In genomic region chr15:69760263-69760855, GRCh38 we compare ENCODE assay signal across 9 cellular contexts.
A peak's percentile ranks its signal among the peaks of the same experiment; 100 is the strongest.
DNase-seq lines count a peak whose midpoint lies in the region; ATAC-seq and TF ChIP-seq lines count a peak whose summit lies in the region.
"Had no signal": no experiment of that assay in that cellular context is flagged by ENCODE, and none has a peak within 500 bp of the region (broad histone marks: within the 10 kb centered on the region; RNA-seq: fewer than 3 reads in every experiment).

No MANE protein-coding gene starts in this region.

- no peak overlapping the region for H3K27ac ChIP-seq in CD4-positive, alpha-beta T cell (ENCODE audit: low read depth, low read length)
- H3K27ac ChIP-seq in Karpas-422 (ENCODE audit: low read length) (no peak overlapping the region), muscle layer of duodenum (ENCODE audit: low read length) (peak overlapping the region; percentile 37)

- ATAC-seq in CD4-positive, alpha-beta T cell (ENCODE audit: poor library complexity), result no peak

- peak overlapping the region; percentile 80 for H3K27ac Mint-ChIP-seq in CD4-positive, alpha-beta T cell
- peak overlapping the region; percentile 95 for H3K27ac Mint-ChIP-seq in activated naive CD8-positive, alpha-beta T cell
- no peak overlapping the region for H3K27ac Mint-ChIP-seq in progenitor cell of endocrine pancreas
- H3K27ac Mint-ChIP-seq: nephron had no signal

- intact Hi-C loops in CD4-positive, alpha-beta T cell (cut with DNase I, micrococcal nuclease), result loop anchor here in 1 of 2 experiments (10.0 kb wide), 1 partner anchor 46 kb away; no protein-coding TSS in a partner anchor

- H3K4me3 ChIP-seq in Karpas-422 (ENCODE audit: low read length) (no peak overlapping the region), muscle layer of duodenum (ENCODE audit: low read depth in 1 of 2, low read length in 2 of 2) (no peak overlapping the region)

- H3K27me3 Mint-ChIP-seq in CD4-positive, alpha-beta T cell, result no peaks in the 10 kb centered on the region
- no peaks in the 10 kb centered on the region for H3K27me3 Mint-ChIP-seq in activated naive CD8-positive, alpha-beta T cell
- H3K27me3 Mint-ChIP-seq in progenitor cell of endocrine pancreas, result peaks cover 63% of the 10 kb centered on the region

- H3K9me2 ChIP-seq in Karpas-422 (replicated peaks; ENCODE audit: insufficient read depth, low read length), result no peaks in the 10 kb centered on the region

- H3K4me3 Mint-ChIP-seq in CD4-positive, alpha-beta T cell, result peak overlapping the region; percentile 71
- peak overlapping the region; percentile 74 for H3K4me3 Mint-ChIP-seq in activated naive CD8-positive, alpha-beta T cell
- H3K4me3 Mint-ChIP-seq in progenitor cell of endocrine pancreas (ENCODE audit: low read depth), result no peak overlapping the region
- H3K4me3 Mint-ChIP-seq: nephron had no signal

- peaks cover 85% of the 10 kb centered on the region for H3K4me1 Mint-ChIP-seq in CD4-positive, alpha-beta T cell (ENCODE audit: low read depth)
- H3K4me1 Mint-ChIP-seq in activated naive CD8-positive, alpha-beta T cell (ENCODE audit: low read depth), result peaks cover 81% of the 10 kb centered on the region
- H3K4me1 Mint-ChIP-seq in progenitor cell of endocrine pancreas (ENCODE audit: low read depth), result no peaks in the 10 kb centered on the region

- H3K79me2 ChIP-seq in Karpas-422 (ENCODE audit: low read length), result no peaks in the 10 kb centered on the region

- H3K4me1 ChIP-seq in Karpas-422 (ENCODE audit: low read length) (peaks cover 52% of the 10 kb centered on the region), muscle layer of duodenum (ENCODE audit: control insufficient read depth in 1 of 2, insufficient read depth in 2 of 2, low read length in 2 of 2) (peaks cover 0 to 4% of the 10 kb centered on the region in 2 donors)

- no peaks in the 10 kb centered on the region for H3K9me3 Mint-ChIP-seq in CD4-positive, alpha-beta T cell
- H3K9me3 Mint-ChIP-seq in activated naive CD8-positive, alpha-beta T cell (ENCODE audit: low read depth), result peaks cover 5% of the 10 kb centered on the region
- no peaks in the 10 kb centered on the region for H3K9me3 Mint-ChIP-seq in progenitor cell of endocrine pancreas (ENCODE audit: low read depth)
- H3K9me3 Mint-ChIP-seq: nephron had no signal

- H3K9me3 ChIP-seq in CD4-positive, alpha-beta T cell (ENCODE audit: control insufficient read depth, low read length), result no peaks in the 10 kb centered on the region
- H3K9me3 ChIP-seq in Karpas-422 (ENCODE audit: low read length) (no peaks in the 10 kb centered on the region), muscle layer of duodenum (ENCODE audit: control insufficient read depth in 1 of 2, low read length in 2 of 2) (no peaks in the 10 kb centered on the region)

- no peak overlapping the region for H3K9ac ChIP-seq in Karpas-422 (ENCODE audit: low read length)

- DNase-seq in CD4-positive, alpha-beta T cell, result no peak
- peak; percentile 39 for DNase-seq in Karpas-422
- no peak for DNase-seq in occipital lobe (lab: John Stamatoyannopoulos, UW)
- no peak for DNase-seq in OCI-M2 (lab: John Stamatoyannopoulos, UW; ENCODE audit: unreplicated experiment)
- DNase-seq in progenitor cell of endocrine pancreas (ENCODE audit: low spot score, unreplicated experiment), result no peak
- DNase-seq in H4 (ENCODE audit: low spot score), result no peak

- H3K4me2 ChIP-seq in Karpas-422 (ENCODE audit: low read depth, low read length, poor library complexity, severe bottlenecking), result no peak overlapping the region

- H4K20me1 ChIP-seq in Karpas-422 (ENCODE audit: insufficient read depth, low read depth, low read length), result no peaks in the 10 kb centered on the region

- POLR2A ChIA-PET in CD4-positive, alpha-beta T cell (lab: Charles Lee), result interaction anchor here (0.9 to 10.5 kb wide), 10 partner anchors 9 to 732 kb away, joined by 3 to 160 read pairs (median 5); partner anchors contain the start of gene TLE3

- TF ChIP-seq CTCF in CD4-positive, alpha-beta T cell (IDR thresholded peaks at IDR 0.05), result no peak
- TF ChIP-seq CTCF in progenitor cell of endocrine pancreas (IDR thresholded peaks at IDR 0.05; ENCODE audit: unreplicated experiment), result no peak

- H2AFZ ChIP-seq in Karpas-422 (ENCODE audit: low read length), result 0 out of 2 replicates have a peak overlapping the region, but pooled peaks have one; percentile 0

- H3K36me3 ChIP-seq in Karpas-422 (ENCODE audit: insufficient read depth, low read length) (no peaks in the 10 kb centered on the region), muscle layer of duodenum (ENCODE audit: control insufficient read depth in 1 of 2, insufficient read depth in 2 of 2, low read length in 2 of 2) (no peaks in the 10 kb centered on the region)

- no peaks in the 10 kb centered on the region for H3K36me3 Mint-ChIP-seq in CD4-positive, alpha-beta T cell (ENCODE audit: low read depth)
- no peaks in the 10 kb centered on the region for H3K36me3 Mint-ChIP-seq in activated naive CD8-positive, alpha-beta T cell
- H3K36me3 Mint-ChIP-seq in progenitor cell of endocrine pancreas (ENCODE audit: insufficient read depth), result no peaks in the 10 kb centered on the region

- CTCF ChIA-PET in CD4-positive, alpha-beta T cell (lab: Charles Lee), result interaction anchor here (1.2 to 3.2 kb wide), 3 partner anchors 11 to 338 kb away, joined by 3 to 11 read pairs (median 5); partner anchors contain the start of gene TLE3

- no peaks in the 10 kb centered on the region for H3K27me3 ChIP-seq in CD4-positive, alpha-beta T cell (ENCODE audit: control insufficient read depth, insufficient read depth, low read length)
- no peaks in the 10 kb centered on the region for H3K27me3 ChIP-seq in Karpas-422 (ENCODE audit: low read length)
- H3K27me3 ChIP-seq in muscle layer of duodenum (ENCODE audit: low read depth, low read length), result no peaks in the 10 kb centered on the region
